17 cellular contexts compared by ENCODE assay signal in the genomic region with DNA sequence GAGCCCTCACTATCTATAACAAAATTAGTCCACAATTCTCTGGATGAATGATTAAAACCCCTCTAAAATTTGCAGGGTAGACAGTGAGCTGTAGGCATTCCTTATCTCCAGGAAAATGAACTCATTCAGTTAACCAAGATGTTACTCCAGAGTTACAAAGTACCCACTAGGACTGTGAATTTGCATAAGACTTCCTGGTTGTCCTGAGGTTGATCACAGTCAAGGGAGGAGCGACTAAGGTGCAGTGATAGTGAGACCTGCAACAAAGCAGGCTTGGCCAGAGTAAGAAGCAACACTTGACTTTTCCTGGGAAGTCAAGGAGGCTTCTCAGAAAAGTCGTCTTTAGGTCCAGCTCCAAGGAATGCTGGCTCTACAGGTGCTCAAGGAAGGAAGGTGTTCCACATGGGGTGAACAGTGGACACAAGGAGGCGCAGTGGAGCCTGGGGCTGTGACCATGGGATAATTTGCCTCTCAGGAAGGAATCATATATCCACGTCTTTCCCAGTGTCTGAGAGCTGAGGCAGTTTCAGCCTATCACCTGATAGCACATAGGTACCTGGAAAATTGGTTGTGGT.
DNase-seq lines count a peak whose midpoint lies in the region; ATAC-seq and TF ChIP-seq lines count a peak whose summit lies in the region.
"Had no signal": no experiment of that assay in that cellular context is flagged by ENCODE, and none has a peak within 500 bp of the region (broad histone marks: within the 10 kb centered on the region; RNA-seq: fewer than 3 reads in every experiment).

No MANE protein-coding gene starts in this region.

- POLR2A ChIA-PET in A673 (lab: Charles Lee; ENCODE audit: low non-redundant PET) (no interaction called here), HEK293T (lab: Yijun Ruan, JAX) (no interaction called here)
- POLR2A ChIA-PET in activated CD8-positive, alpha-beta T cell treated with anti-CD3 and anti-CD28 coated beads for 36 hours (lab: Charles Lee), result no interaction called here

- intact Hi-C loops in A673 (cut with micrococcal nuclease; ENCODE audit: unreplicated experiment) (no loop called here), left colon (cut with DNase I, micrococcal nuclease) (loop anchor here in 1 of 2 donors (10.0 kb wide), 1 partner anchor 64 kb away; no protein-coding TSS in a partner anchor)
- intact Hi-C loops in activated CD8-positive, alpha-beta T cell treated with anti-CD3 and anti-CD28 coated beads for 36 hours (cut with micrococcal nuclease), result no loop called here

- ATAC-seq in left colon (peak; percentile 90), HG03354 (IDR thresholded peaks at IDR 0.05; ENCODE audit: poor library complexity, severe bottlenecking, unreplicated experiment) (no peak)
- no peak for ATAC-seq in activated CD8-positive, alpha-beta T cell treated with anti-CD3 and anti-CD28 coated beads for 36 hours
- ATAC-seq: GM12878 had no signal

- no peak overlapping the region for H3K4me3 ChIP-seq in A673 (ENCODE audit: low read depth, low read length, poor library complexity, severe bottlenecking)
- H3K4me3 ChIP-seq in WERI-Rb-1 (ENCODE audit: low read depth, low read length), result no peak overlapping the region
- H3K4me3 ChIP-seq: GM12878, right lobe of liver, uterus had no signal

- H3K27me3 ChIP-seq in A673 (replicated peaks; ENCODE audit: insufficient read depth, low read depth, low read length, poor library complexity) (no peaks in the 10 kb centered on the region), WERI-Rb-1 (ENCODE audit: insufficient read depth, low read depth, severe bottlenecking) (peaks cover 16% of the 10 kb centered on the region)
- H3K27me3 ChIP-seq: right lobe of liver, uterus had no signal

- H3K36me3 Mint-ChIP-seq in activated CD8-positive, alpha-beta T cell treated with anti-CD3 and anti-CD28 coated beads for 36 hours (ENCODE audit: low read depth), result no peaks in the 10 kb centered on the region
- H3K36me3 Mint-ChIP-seq: CD4-positive, alpha-beta memory T cell; mesothelial cell of epicardium had no signal

- TF ChIP-seq CTCF in A673 (conservative IDR thresholded peaks at IDR 0.05; ENCODE audit: low read depth, low read length) (0 out of 2 replicates have a peak, but pooled peaks have one; percentile 35), WERI-Rb-1 (IDR thresholded peaks at IDR 0.05; ENCODE audit: low read depth, low read length) (peak; percentile 67)
- no peak for TF ChIP-seq CTCF in activated CD8-positive, alpha-beta T cell treated with anti-CD3 and anti-CD28 coated beads for 36 hours (IDR thresholded peaks at IDR 0.05)

- H3K27ac ChIP-seq in A673 (ENCODE audit: low read depth, low read length, poor library complexity, severe bottlenecking), result no peak overlapping the region
- H3K27ac ChIP-seq in WERI-Rb-1, result no peak overlapping the region
- H3K27ac ChIP-seq: right lobe of liver, uterus had no signal

- H3K4me1 ChIP-seq in A673 (ENCODE audit: insufficient read depth, low read length, poor library complexity, severe bottlenecking), result no peaks in the 10 kb centered on the region
- H3K4me1 ChIP-seq: right lobe of liver, uterus had no signal

- H3K27ac Mint-ChIP-seq in activated CD8-positive, alpha-beta T cell treated with anti-CD3 and anti-CD28 coated beads for 36 hours, result no peak overlapping the region
- H3K27ac Mint-ChIP-seq: CD4-positive, alpha-beta memory T cell; mesothelial cell of epicardium had no signal

- CTCF ChIA-PET in A673 (lab: Charles Lee), result no interaction called here
- CTCF ChIA-PET in HEK293T (lab: Yijun Ruan, JAX), result no interaction called here
- CTCF ChIA-PET in activated CD8-positive, alpha-beta T cell treated with anti-CD3 and anti-CD28 coated beads for 36 hours (lab: Charles Lee), result no interaction called here

- BruUV-seq in A673 (replicated peaks; lab: Mats Ljungman, UMichigan), result no TSS peak

- no peaks in the 10 kb centered on the region for H3K4me1 Mint-ChIP-seq in activated CD8-positive, alpha-beta T cell treated with anti-CD3 and anti-CD28 coated beads for 36 hours (ENCODE audit: low read depth)
- H3K4me1 Mint-ChIP-seq: CD4-positive, alpha-beta memory T cell; mesothelial cell of epicardium had no signal

- H3K9me3 Mint-ChIP-seq in activated CD8-positive, alpha-beta T cell treated with anti-CD3 and anti-CD28 coated beads for 36 hours, result peaks cover 6% of the 10 kb centered on the region
- H3K9me3 Mint-ChIP-seq: mesothelial cell of epicardium had no signal

- H3K36me3 ChIP-seq in A673 (ENCODE audit: insufficient read depth, low read length, poor library complexity, severe bottlenecking) (no peaks in the 10 kb centered on the region), WERI-Rb-1 (no peaks in the 10 kb centered on the region)
- H3K36me3 ChIP-seq: right lobe of liver, uterus had no signal

- H3K4me3 Mint-ChIP-seq in activated CD8-positive, alpha-beta T cell treated with anti-CD3 and anti-CD28 coated beads for 36 hours, result no peak overlapping the region
- H3K4me3 Mint-ChIP-seq: CD4-positive, alpha-beta memory T cell; mesothelial cell of epicardium had no signal

- DNase-seq in A673 (ENCODE audit: low spot score) (no peak), HEK293T (ENCODE audit: extremely low spot score) (peak; percentile 27), WERI-Rb-1 (peak; percentile 18), left colon (peak; percentile 28 to 66), COLO829 (ENCODE audit: low spot score) (no peak)
- DNase-seq in activated CD8-positive, alpha-beta T cell treated with anti-CD3 and anti-CD28 coated beads for 36 hours, result no peak
- no peak for DNase-seq in activated CD4-positive, alpha-beta T cell treated with anti-CD3 and anti-CD28 coated beads, Interleukin-2, amount 50 U/mL, for 1 hour
- DNase-seq: CD4-positive, alpha-beta memory T cell; Karpas-422; NCI-H1417 treated with DMSO at 0.1 percent for 48 hours; right lobe of liver; SHP77; T-helper 1 cell; uterus had no signal

- H3K9me3 ChIP-seq in A673 (ENCODE audit: low read depth, low read length, poor library complexity, severe bottlenecking), result no peaks in the 10 kb centered on the region
- no peaks in the 10 kb centered on the region for H3K9me3 ChIP-seq in WERI-Rb-1 (ENCODE audit: severe bottlenecking)
- H3K9me3 ChIP-seq: right lobe of liver, uterus had no signal

- peaks cover 4% of the 10 kb centered on the region for H3K27me3 Mint-ChIP-seq in activated CD8-positive, alpha-beta T cell treated with anti-CD3 and anti-CD28 coated beads for 36 hours
- H3K27me3 Mint-ChIP-seq: CD4-positive, alpha-beta memory T cell had no signal

TF ChIP-seq in HEK293T, 16 proteins besides CTCF, POLR2A, EP300 and RAD21:
- TF ChIP-seq CTBP1 (IDR thresholded peaks at IDR 0.05; ENCODE audit: borderline replicate concordance), result no peak
- TF ChIP-seq BHLHE40 (IDR thresholded peaks at IDR 0.05; ENCODE audit: borderline replicate concordance), result no peak
- no peak for TF ChIP-seq FOXA1 (IDR thresholded peaks at IDR 0.05)
- TF ChIP-seq ARNT (IDR thresholded peaks at IDR 0.05), result no peak
- TF ChIP-seq L3MBTL2 (conservative IDR thresholded peaks at IDR 0.05), result no peak
- TF ChIP-seq SUZ12 (IDR thresholded peaks at IDR 0.05), result no peak
- no peak for TF ChIP-seq NFRKB (IDR thresholded peaks at IDR 0.05)
- no peak for TF ChIP-seq LEF1 (IDR thresholded peaks at IDR 0.05; ENCODE audit: borderline replicate concordance)
- TF ChIP-seq SP1 (IDR thresholded peaks at IDR 0.05), result no peak
- TF ChIP-seq HDGF (IDR thresholded peaks at IDR 0.05; ENCODE audit: borderline replicate concordance), result no peak
- no peak for TF ChIP-seq TARDBP (IDR thresholded peaks at IDR 0.05)
- no peak for TF ChIP-seq ZNF384 (IDR thresholded peaks at IDR 0.05)
- TF ChIP-seq ELF4 (IDR thresholded peaks at IDR 0.05), result no peak
- no peak for TF ChIP-seq FOXK2 (IDR thresholded peaks at IDR 0.05)

Comparison
In these comparisons a context has a peak if more than half of its experiments do, and no peak if none do; other contexts are left out.
1. DNase-seq: peak in HEK293T (single experiment), WERI-Rb-1 (single experiment) and left colon (2 of 2); none in A673 (single experiment), activated CD8-positive, alpha-beta T cell treated with anti-CD3 and anti-CD28 coated beads for 36 hours (single experiment), COLO829 (single experiment) and activated CD4-positive, alpha-beta T cell treated with anti-CD3 and anti-CD28 coated beads, Interleukin-2, amount 50 U/mL, for 1 hour (single experiment).